ENCODE assay signal across 20 cellular contexts in the genomic region with DNA sequence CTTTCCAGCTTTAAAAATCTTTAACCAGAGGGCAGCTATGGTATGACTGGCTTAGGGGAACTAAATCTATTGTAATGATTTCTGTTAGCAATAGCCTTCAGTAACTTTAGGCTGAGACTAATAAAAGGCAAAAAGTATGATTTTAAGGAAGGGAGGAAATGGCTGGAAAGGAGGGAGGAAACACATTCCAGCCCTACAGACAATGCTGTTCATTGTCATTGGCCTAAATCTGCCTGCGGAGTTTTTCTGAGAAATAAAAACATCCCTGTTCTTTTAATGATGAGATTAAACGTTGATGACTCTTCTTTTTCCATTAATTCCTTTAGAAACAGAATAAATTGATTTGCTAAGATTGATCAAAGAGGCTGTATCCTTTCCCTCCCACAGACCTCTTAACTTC.
"Had no signal": no experiment of that assay in that cellular context is flagged by ENCODE, and none has a peak within 500 bp of the region (broad histone marks: within the 10 kb centered on the region; RNA-seq: fewer than 3 reads in every experiment).

No MANE protein-coding gene starts in this region.

- H3K4me3 Mint-ChIP-seq: activated CD4-positive, alpha-beta memory T cell treated with anti-CD3 and anti-CD28 coated beads for 36 hours; activated CD4-positive, alpha-beta T cell treated with anti-CD3 and anti-CD28 coated beads, Interleukin-2, amount 10 ng/mL, durations not matched to agents 7 days and 5 days; activated naive CD4-positive, alpha-beta T cell treated with anti-CD3 and anti-CD28 coated beads for 36 hours; activated naive CD8-positive, alpha-beta T cell; activated T-cell treated with anti-CD3 and anti-CD28 coated beads, Interleukin-2, amount 50 U/mL, for 4 hours; brain had no signal

- H3K27me3 Mint-ChIP-seq: activated CD4-positive, alpha-beta memory T cell treated with anti-CD3 and anti-CD28 coated beads for 36 hours; brain had no signal

- DNase-seq: activated CD4-positive, alpha-beta memory T cell treated with anti-CD3 and anti-CD28 coated beads for 36 hours; activated CD4-positive, alpha-beta T cell treated with anti-CD3 and anti-CD28 coated beads, Interleukin-2, amount 10 ng/mL, durations not matched to agents 7 days and 5 days; activated CD4-positive, CD25-positive, alpha-beta regulatory T cell; activated CD8-positive, alpha-beta memory T cell treated with anti-CD3 and anti-CD28 coated beads for 24 hours; activated gamma-delta T cell; activated naive CD4-positive, alpha-beta T cell treated with anti-CD3 and anti-CD28 coated beads for 36 hours; activated T-cell treated with anti-CD3 and anti-CD28 coated beads, Interleukin-2, amount 50 U/mL, for 4 hours; amygdala; Karpas-422; NCI-H1436 treated with DMSO at 0.1 percent for 48 hours; NCI-H187; NCI-H510A treated with DMSO at 0.1 percent for 48 hours; NK-92 treated with Interleukin-12 subunit alpha and Interleukin-12 subunit beta, amount 100 ng/mL, for 24 hours; Peyer's patch; SHP77 treated with DMSO at 0.1 percent for 48 hours; T-helper 1 cell had no signal

- H3K36me3 ChIP-seq: Peyer's patch had no signal

- H3K4me1 ChIP-seq: Peyer's patch had no signal

- H3K9me3 Mint-ChIP-seq: activated CD4-positive, alpha-beta memory T cell treated with anti-CD3 and anti-CD28 coated beads for 36 hours; activated T-cell treated with anti-CD3 and anti-CD28 coated beads, Interleukin-2, amount 50 U/mL, for 4 hours had no signal

- H3K9me3 ChIP-seq: Peyer's patch had no signal

- H3K4me3 ChIP-seq: K562, Peyer's patch had no signal

- H3K27me3 ChIP-seq: Peyer's patch had no signal

- H3K27ac ChIP-seq: Peyer's patch, RWPE1 had no signal

- ATAC-seq: activated T-cell treated with anti-CD3 and anti-CD28 coated beads, Interleukin-2, amount 50 U/mL, for 4 hours; K562 had no signal

- H3K4me1 Mint-ChIP-seq: activated CD4-positive, alpha-beta T cell treated with anti-CD3 and anti-CD28 coated beads, Interleukin-2, amount 10 ng/mL, durations not matched to agents 7 days and 5 days had no signal

- H3K36me3 Mint-ChIP-seq: activated CD4-positive, alpha-beta memory T cell treated with anti-CD3 and anti-CD28 coated beads for 36 hours; brain had no signal

- H3K27ac Mint-ChIP-seq: activated CD4-positive, alpha-beta memory T cell treated with anti-CD3 and anti-CD28 coated beads for 36 hours; activated CD4-positive, alpha-beta T cell treated with anti-CD3 and anti-CD28 coated beads, Interleukin-2, amount 10 ng/mL, durations not matched to agents 7 days and 5 days; activated naive CD4-positive, alpha-beta T cell treated with anti-CD3 and anti-CD28 coated beads for 36 hours; activated naive CD8-positive, alpha-beta T cell had no signal
